Comparison of ENCODE assay signal across 18 cellular contexts in the genomic region with DNA sequence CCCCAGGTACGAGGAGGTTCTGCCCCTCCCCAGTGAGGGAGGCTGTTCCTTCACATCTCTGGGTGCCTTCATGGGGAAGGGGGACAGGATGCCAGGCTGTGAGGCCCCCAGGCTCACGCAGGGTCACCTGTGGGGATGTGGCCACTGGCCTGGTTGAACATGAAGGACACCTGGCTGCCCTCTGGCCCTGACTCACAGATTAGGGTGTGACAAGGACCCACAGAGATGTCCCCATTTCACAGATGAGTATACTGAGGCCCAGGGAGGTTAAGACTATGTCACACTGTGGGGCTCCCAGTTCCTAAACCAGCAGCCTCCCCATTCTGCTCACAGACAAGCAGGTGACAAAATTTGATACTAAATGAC.
"Had no signal": no experiment of that assay in that cellular context is flagged by ENCODE, and none has a peak within 500 bp of the region (broad histone marks: within the 10 kb centered on the region; RNA-seq: fewer than 3 reads in every experiment).

No MANE protein-coding gene starts in this region.

- H3K36me3 ChIP-seq: cardiac muscle cell, ovary, tibial nerve, uterus had no signal

- ATAC-seq: effector memory CD8-positive, alpha-beta T cell; naive thymus-derived CD8-positive, alpha-beta T cell had no signal

- DNase-seq: activated CD4-positive, alpha-beta T cell treated with anti-CD3 and anti-CD28 coated beads, Interleukin-2, amount 50 U/mL, for 48 hours; activated T-cell treated with anti-CD3 and anti-CD28 coated beads for 4 hours; amniotic stem cell; effector memory CD8-positive, alpha-beta T cell; glutamatergic neuron; mesendoderm; naive thymus-derived CD8-positive, alpha-beta T cell; ovary; stimulated activated CD4-positive, alpha-beta T cell treated with anti-CD3 and anti-CD28 coated beads, Interleukin-2, amount 100 ng/mL, for 24 hours; stimulated activated naive CD4-positive, alpha-beta T cell treated with Interleukin-2 at 50 U/mL for 16 hours; uterus had no signal

- H3K4me1 ChIP-seq: uterus had no signal

- H3K27me3 ChIP-seq: cardiac muscle cell, foreskin keratinocyte, ovary, tibial nerve, uterus had no signal

- H3K4me3 Mint-ChIP-seq: activated CD4-positive, alpha-beta T cell treated with anti-CD3 and anti-CD28 coated beads for 36 hours; activated naive CD8-positive, alpha-beta T cell; activated T-helper 1 cell treated with anti-CD3 and anti-CD28 coated beads, Interleukin-12 subunit alpha, Interleukin-12 subunit beta, Interleukin-2, Interleukin-4 antibody, amounts not matched to agents 30 ng/mL and 10 ng/mL and 1 ng/mL, durations not matched to agents 14 hours and 24 hours and 36 hours; effector memory CD8-positive, alpha-beta T cell; naive thymus-derived CD8-positive, alpha-beta T cell had no signal

- H3K4me3 ChIP-seq: cardiac muscle cell, ovary, tibial nerve, uterus had no signal

- H3K9me3 ChIP-seq: ovary, uterus had no signal

- H3K36me3 Mint-ChIP-seq: activated naive CD8-positive, alpha-beta T cell had no signal

- H3K9me3 Mint-ChIP-seq: activated T-helper 1 cell treated with anti-CD3 and anti-CD28 coated beads, Interleukin-12 subunit alpha, Interleukin-12 subunit beta, Interleukin-2, Interleukin-4 antibody, amounts not matched to agents 30 ng/mL and 10 ng/mL and 1 ng/mL, durations not matched to agents 14 hours and 24 hours and 36 hours had no signal

- FAIRE-seq: TTC549 had no signal

- H3K27ac ChIP-seq: cardiac muscle cell, foreskin keratinocyte, ovary, uterus had no signal

- H3K27ac Mint-ChIP-seq: activated CD4-positive, alpha-beta T cell treated with anti-CD3 and anti-CD28 coated beads for 36 hours; activated T-helper 1 cell treated with anti-CD3 and anti-CD28 coated beads, Interleukin-12 subunit alpha, Interleukin-12 subunit beta, Interleukin-2, Interleukin-4 antibody, amounts not matched to agents 30 ng/mL and 10 ng/mL and 1 ng/mL, durations not matched to agents 14 hours and 24 hours and 36 hours; effector memory CD8-positive, alpha-beta T cell; naive thymus-derived CD8-positive, alpha-beta T cell had no signal
